In genomic region chr2:10042301-10043161, GRCh38 we compare ENCODE assay signal across 8 cellular contexts. TPM values are rescaled to one million over a fixed set of nuclear protein-coding genes. Genes with fewer than 3 reads are reported as not detected.
DNase-seq lines count a peak whose midpoint lies in the region; ATAC-seq and TF ChIP-seq lines count a peak whose summit lies in the region.

No MANE protein-coding gene starts in this region.

- in situ Hi-C loops in astrocyte of the spinal cord (cut with HindIII; ENCODE audit: low sequenced_read_pairs): loop anchor here (25.0 kb wide), 1 partner anchor 230 kb away; no protein-coding TSS in a partner anchor

- intact Hi-C loops in left ventricle myocardium superior (cut with micrococcal nuclease): no loop called here

- peak overlapping the region; percentile 45 for H3K4me3 ChIP-seq in astrocyte of the spinal cord (ENCODE audit: low read depth, low read length)

- TF ChIP-seq CTCF in astrocyte of the spinal cord (IDR thresholded peaks at IDR 0.05; ENCODE audit: low read depth, low read length): no peak

- ATAC-seq in left ventricle myocardium superior (peak; percentile 57), GM19467 (IDR thresholded peaks at IDR 0.05; ENCODE audit: unreplicated experiment) (no peak)

- peak; percentile 28 for DNase-seq in ELR (ENCODE audit: low read depth)
- peak; percentile 72 to 85 for DNase-seq in NOMO-1 (lab: John Stamatoyannopoulos, UW; ENCODE audit: unreplicated experiment in 2 of 2)
- DNase-seq in astrocyte of the spinal cord (ENCODE audit: low read depth, low spot score): peak; percentile 44
- DNase-seq in left ventricle myocardium superior: peak; percentile 92
- DNase-seq in pons (ENCODE audit: low spot score): peak; percentile 45
- no peak for DNase-seq in NCI-H2171 (lab: John Stamatoyannopoulos, UW)
- DNase-seq in NCI-H526 treated with DMSO at 0.1 percent for 48 hours (lab: John Stamatoyannopoulos, UW): no peak

RNA-seq across cellular contexts. Expression of gene KLF11, which starts 0.8 kb away (rescaled TPM):
- total RNA-seq in left ventricle myocardium superior: 25.8 TPM

RNA-seq across cellular contexts. Expression of gene CYS1, which starts 37.7 kb away (rescaled TPM):
- 3.0 TPM for total RNA-seq in left ventricle myocardium superior

Comparison
In these comparisons a context has a peak if more than half of its experiments do, and no peak if none do; other contexts are left out.
1. DNase-seq: peak in ELR (single experiment), NOMO-1 (2 of 2), astrocyte of the spinal cord (single experiment), left ventricle myocardium superior (single experiment) and pons (single experiment); none in NCI-H2171 (single experiment) and NCI-H526 treated with DMSO at 0.1 percent for 48 hours (single experiment).